ENCODE assay signal across 8 cellular contexts in genomic region chr20:40689943-40690835, GRCh38. TPM values are rescaled to one million over a fixed set of nuclear protein-coding genes. Genes with fewer than 3 reads are reported as not detected.
DNase-seq lines count a peak whose midpoint lies in the region; ATAC-seq, FAIRE-seq and TF ChIP-seq lines count a peak whose summit lies in the region.

No MANE protein-coding gene starts in this region.

- peak; percentile 25 for DNase-seq in GDM1 (lab: John Stamatoyannopoulos, UW)
- DNase-seq in NCI-H1694 treated with DMSO at 0.1 percent for 48 hours (lab: John Stamatoyannopoulos, UW): peak; percentile 51
- peak; percentile 78 for DNase-seq in WERI-Rb-1
- DNase-seq in central memory CD8-positive, alpha-beta T cell (ENCODE audit: low spot score in 2 of 2): peak; percentile 20 to 43
- peak; percentile 52 for DNase-seq in keratinocyte (ENCODE audit: low read depth, low spot score)
- peak; percentile 95 for DNase-seq in spleen

- no peak for FAIRE-seq in keratinocyte (lab: Jason Lieb, UNC)

- POLR2A ChIA-PET in HEK293 (lab: Yijun Ruan, JAX): interaction anchor here (1.5 to 3.0 kb wide), 6 partner anchors 11 to 144 kb away, joined by 4 to 45 read pairs (median 8); no protein-coding TSS in a partner anchor

- dilution Hi-C loops in keratinocyte (cut with MboI; ENCODE audit: extremely low pct_ligation_motif_present, low sequenced_read_pairs): no loop called here

- H3K27ac ChIP-seq in HEK293 (ENCODE audit: extremely low read depth, low read depth, low read length) (peak overlapping the region; percentile 90), WERI-Rb-1 (no peak overlapping the region), keratinocyte (ENCODE audit: control insufficient read depth, insufficient read depth, low read length) (no peak overlapping the region), spleen (peak overlapping the region; percentile 38 to 94 (median 90))

- no peaks in the 10 kb centered on the region for H3K79me2 ChIP-seq in keratinocyte (ENCODE audit: control insufficient read depth, insufficient read depth, low read length)

- H3K9ac ChIP-seq in keratinocyte (ENCODE audit: control insufficient read depth, extremely low read depth, insufficient read depth, low read length): peak overlapping the region; percentile 75

- H3K27me3 ChIP-seq in WERI-Rb-1 (ENCODE audit: insufficient read depth, low read depth, severe bottlenecking): peaks cover 100% of the 10 kb centered on the region
- peaks cover 31% of the 10 kb centered on the region for H3K27me3 ChIP-seq in keratinocyte (ENCODE audit: control insufficient read depth, extremely low read depth, insufficient read depth, low read length)
- H3K27me3 ChIP-seq in spleen (replicated peaks in 1 of 7): peaks cover 0 to 100% (median 62%) of the 10 kb centered on the region in 7 donors

- peak overlapping the region; percentile 90 for H2AFZ ChIP-seq in keratinocyte (ENCODE audit: control insufficient read depth, low read length)

- TF ChIP-seq CTCF in HEK293 (tag by site-specific recombination; IDR thresholded peaks at IDR 0.05) (peak; percentile 83), WERI-Rb-1 (IDR thresholded peaks at IDR 0.05; ENCODE audit: low read depth, low read length) (peak; percentile 88), keratinocyte (optimal IDR thresholded peaks at IDR 0.05 in 1 of 3, IDR thresholded peaks at IDR 0.05 in 1 of 3, conservative IDR thresholded peaks at IDR 0.05 in 1 of 3; ENCODE audit: extremely low read depth in 1 of 3, insufficient read depth in 2 of 3, low read length in 3 of 3) (peak; percentile 69 to 96 (median 88)), spleen (IDR thresholded peaks at IDR 0.05 in 8 of 11, conservative IDR thresholded peaks at IDR 0.05 in 3 of 11) (peak; percentile 77 to 98 (median 90))

- peak overlapping the region; percentile 94 for H3K4me2 ChIP-seq in keratinocyte (ENCODE audit: control insufficient read depth, extremely low read depth, insufficient read depth, low read depth, low read length)

- ATAC-seq in central memory CD8-positive, alpha-beta T cell (replicated peaks; ENCODE audit: extremely low read depth, poor library complexity, severe bottlenecking): peak; percentile 41
- no peak for ATAC-seq in HG02840 (IDR thresholded peaks at IDR 0.05; ENCODE audit: low FRiP score, unreplicated experiment)

- no peaks in the 10 kb centered on the region for H3K9me3 Mint-ChIP-seq in central memory CD8-positive, alpha-beta T cell

- peak in 1 of 3 donors; percentile 20 for TF ChIP-seq POLR2A in spleen (IDR thresholded peaks at IDR 0.05)

- 3 to 11% (median 3%) methylated on average over 47 to 84 of the region's 84 CpGs for WGBS in spleen, 5 donors

- H3K27ac Mint-ChIP-seq in central memory CD8-positive, alpha-beta T cell (ENCODE audit: low read depth): no peak overlapping the region

- H3K36me3 ChIP-seq in HEK293 (ENCODE audit: control insufficient read depth in 2 of 2, insufficient read depth in 1 of 2, low read length in 2 of 2): peaks cover 0 to 5% of the 10 kb centered on the region in 2 experiments; a peak in 1 of 3 replicates
- no peaks in the 10 kb centered on the region for H3K36me3 ChIP-seq in WERI-Rb-1
- no peaks in the 10 kb centered on the region for H3K36me3 ChIP-seq in keratinocyte (ENCODE audit: control insufficient read depth in 2 of 2, extremely low read depth in 1 of 2, insufficient read depth in 2 of 2, low read length in 2 of 2)
- H3K36me3 ChIP-seq in spleen: peaks cover 0 to 21% (median 0%) of the 10 kb centered on the region in 6 donors

- H3K4me1 ChIP-seq in HEK293 (ENCODE audit: control insufficient read depth, insufficient read depth, low read length): 0 out of 2 replicates have a peak, but pooled peaks cover 2% of the 10 kb centered on the region
- peaks cover 8% of the 10 kb centered on the region for H3K4me1 ChIP-seq in keratinocyte (ENCODE audit: control insufficient read depth, extremely low read depth, insufficient read depth, low read length)
- peaks cover 0 to 63% (median 41%) of the 10 kb centered on the region in 6 donors for H3K4me1 ChIP-seq in spleen

- CTCF ChIA-PET in HEK293 (lab: Yijun Ruan, JAX): interaction anchor here (0.5 to 1.8 kb wide), 23 partner anchors 13 to 1294 kb away, joined by 3 to 11 read pairs (median 3); no protein-coding TSS in a partner anchor

- no peaks in the 10 kb centered on the region for H4K20me1 ChIP-seq in keratinocyte (ENCODE audit: control insufficient read depth, extremely low read depth, insufficient read depth, low read length)

- peak overlapping the region; percentile 80 for H3K4me3 Mint-ChIP-seq in central memory CD8-positive, alpha-beta T cell

- H3K4me1 Mint-ChIP-seq in central memory CD8-positive, alpha-beta T cell: no peaks in the 10 kb centered on the region

- no peaks in the 10 kb centered on the region for H3K9me3 ChIP-seq in HEK293 (ENCODE audit: control insufficient read depth, insufficient read depth, low read depth, low read length)
- peaks cover 8% of the 10 kb centered on the region for H3K9me3 ChIP-seq in WERI-Rb-1 (ENCODE audit: severe bottlenecking)
- H3K9me3 ChIP-seq in keratinocyte (ENCODE audit: control insufficient read depth, low read depth, low read length): no peaks in the 10 kb centered on the region
- no peaks in the 10 kb centered on the region for H3K9me3 ChIP-seq in spleen

- intact Hi-C loops in spleen (cut with DNase I; ENCODE audit: low total_unique reads): loop anchor here (5.0 to 10.0 kb wide), 3 partner anchors 43 to 805 kb away; no protein-coding TSS in a partner anchor

- H3K27me3 Mint-ChIP-seq in central memory CD8-positive, alpha-beta T cell: peaks cover 80% of the 10 kb centered on the region

- H3K36me3 Mint-ChIP-seq in central memory CD8-positive, alpha-beta T cell (ENCODE audit: insufficient read depth): peaks cover 2% of the 10 kb centered on the region

- no peaks in the 10 kb centered on the region for H3K9me1 ChIP-seq in keratinocyte (ENCODE audit: control insufficient read depth, extremely low read depth, insufficient read depth, low read length)

- H3K4me3 ChIP-seq in HEK293 (ENCODE audit: low read depth, low read length) (peak overlapping the region; percentile 51), WERI-Rb-1 (ENCODE audit: low read depth, low read length) (peak overlapping the region; percentile 46), keratinocyte (ENCODE audit: control insufficient read depth in 2 of 3, extremely low read depth in 1 of 3, insufficient read depth in 2 of 3, low read depth in 1 of 3, low read length in 3 of 3) (peak overlapping the region; percentile 49 to 73 (median 64)), spleen (peak overlapping the region; percentile 52 to 87 (median 64))

TF ChIP-seq in HEK293, 187 proteins besides CTCF, POLR2A, EP300 and RAD21 (continues in another document):
- TF ChIP-seq, protein P1, sequence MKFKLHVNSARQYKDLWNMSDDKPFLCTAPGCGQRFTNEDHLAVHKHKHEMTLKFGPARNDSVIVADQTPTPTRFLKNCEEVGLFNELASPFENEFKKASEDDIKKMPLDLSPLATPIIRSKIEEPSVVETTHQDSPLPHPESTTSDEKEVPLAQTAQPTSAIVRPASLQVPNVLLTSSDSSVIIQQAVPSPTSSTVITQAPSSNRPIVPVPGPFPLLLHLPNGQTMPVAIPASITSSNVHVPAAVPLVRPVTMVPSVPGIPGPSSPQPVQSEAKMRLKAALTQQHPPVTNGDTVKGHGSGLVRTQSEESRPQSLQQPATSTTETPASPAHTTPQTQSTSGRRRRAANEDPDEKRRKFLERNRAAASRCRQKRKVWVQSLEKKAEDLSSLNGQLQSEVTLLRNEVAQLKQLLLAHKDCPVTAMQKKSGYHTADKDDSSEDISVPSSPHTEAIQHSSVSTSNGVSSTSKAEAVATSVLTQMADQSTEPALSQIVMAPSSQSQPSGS (tag by site-specific recombination; IDR thresholded peaks at IDR 0.05; ENCODE audit: low read depth): no peak
- TF ChIP-seq ZNF37A (tag by site-specific recombination; IDR thresholded peaks at IDR 0.05): no peak
- 0 out of 2 replicates have a peak, but pooled peaks have one; percentile 18 for TF ChIP-seq ZNF629 (tag by site-specific recombination; IDR thresholded peaks at IDR 0.05)
- peak; percentile 68 for TF ChIP-seq ZBTB17 (tag by site-specific recombination; IDR thresholded peaks at IDR 0.05)
- TF ChIP-seq, protein P2, sequence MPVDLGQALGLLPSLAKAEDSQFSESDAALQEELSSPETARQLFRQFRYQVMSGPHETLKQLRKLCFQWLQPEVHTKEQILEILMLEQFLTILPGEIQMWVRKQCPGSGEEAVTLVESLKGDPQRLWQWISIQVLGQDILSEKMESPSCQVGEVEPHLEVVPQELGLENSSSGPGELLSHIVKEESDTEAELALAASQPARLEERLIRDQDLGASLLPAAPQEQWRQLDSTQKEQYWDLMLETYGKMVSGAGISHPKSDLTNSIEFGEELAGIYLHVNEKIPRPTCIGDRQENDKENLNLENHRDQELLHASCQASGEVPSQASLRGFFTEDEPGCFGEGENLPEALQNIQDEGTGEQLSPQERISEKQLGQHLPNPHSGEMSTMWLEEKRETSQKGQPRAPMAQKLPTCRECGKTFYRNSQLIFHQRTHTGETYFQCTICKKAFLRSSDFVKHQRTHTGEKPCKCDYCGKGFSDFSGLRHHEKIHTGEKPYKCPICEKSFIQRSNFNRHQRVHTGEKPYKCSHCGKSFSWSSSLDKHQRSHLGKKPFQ (tag by site-specific recombination; IDR thresholded peaks at IDR 0.05): no peak
- TF ChIP-seq SP7 (tag by site-specific recombination; IDR thresholded peaks at IDR 0.05): peak; percentile 13; the same call in 1 of the 2 replicates
- TF ChIP-seq ZNF623 (tag by site-specific recombination; IDR thresholded peaks at IDR 0.05): no peak
- TF ChIP-seq ZNF530 (tag by site-specific recombination; IDR thresholded peaks at IDR 0.05; ENCODE audit: low read depth): no peak
- no peak for TF ChIP-seq ZNF423 (tag by site-specific recombination; IDR thresholded peaks at IDR 0.05)
- no peak for TF ChIP-seq ZNF184 (tag by site-specific recombination; IDR thresholded peaks at IDR 0.05)

RNA-seq across cellular contexts. Expression of gene MAFB, which starts 1.2 kb away (rescaled TPM):
- polyA plus RNA-seq in keratinocyte (0.70 to 3.9 TPM (median 1.7 TPM) in 3 replicates), spleen (10 to 100 TPM; 18.7 to 53.2 (median 27.3) TPM)
- 12.1 TPM for polyA plus RNA-seq in keratinocyte (2011; ENCODE audit: low read depth)
- polyA plus RNA-seq in keratinocyte (2011; cell fraction: cytosol; rRNA removed): 2.1 and 2.4 TPM in 2 replicates
- 6.7 and 7.5 TPM in 2 replicates for polyA plus RNA-seq in keratinocyte (2011; cell fraction: nucleus; rRNA removed)
- 1.3 and 16.8 TPM in 2 replicates for polyA plus RNA-seq in keratinocyte (2012; ENCODE audit: low replicate concordance)
- 0.85 to 3.0 TPM (median 1.5 TPM) in 3 replicates for polyA minus RNA-seq in keratinocyte
- 4.0 TPM for polyA minus RNA-seq in keratinocyte (2011; cell fraction: cytosol; rRNA and poly(A)+ RNA removed)
- polyA minus RNA-seq in keratinocyte (2011; cell fraction: nucleus; rRNA and poly(A)+ RNA removed): 6.1 and 6.8 TPM in 2 replicates
- 100 to 1,000 TPM; 140 to 295 (median 194) TPM for total RNA-seq in spleen

Comparison
In these comparisons a context has a peak if more than half of its experiments do, and no peak if none do; other contexts are left out.
1. DNase-seq: peak in every context shown above with its lines; median percentile 95 in spleen; 78 in WERI-Rb-1; 52 in keratinocyte; 51 in NCI-H1694 treated with DMSO at 0.1 percent for 48 hours; 32 in central memory CD8-positive, alpha-beta T cell; 25 in GDM1.
2. H3K27ac ChIP-seq: peak in HEK293 (single experiment) and spleen (8 of 8); none in WERI-Rb-1 (single experiment) and keratinocyte (single experiment).
3. Peak in every context shown above with its lines, with median percentiles within 50 percentile points of each other: H3K4me3 ChIP-seq and CTCF ChIP-seq.